ENCODE assay signal across 1 cellular context in genomic region chr1:160541622-160542302, GRCh38.
TF ChIP-seq lines count a peak whose summit lies in the region.

No MANE protein-coding gene starts in this region.

TF ChIP-seq in HepG2, 621 proteins besides CTCF, POLR2A, EP300 and RAD21:
- TF ChIP-seq PRMT3 (CRISPR knock-in tag; IDR thresholded peaks at IDR 0.05; ENCODE audit: borderline replicate concordance, low read depth), result no peak
- no peak for TF ChIP-seq HOXD1 (CRISPR knock-in tag; IDR thresholded peaks at IDR 0.05)
- TF ChIP-seq SIX4 (CRISPR knock-in tag; IDR thresholded peaks at IDR 0.05), result no peak
- TF ChIP-seq DNMT3B (CRISPR knock-in tag; conservative IDR thresholded peaks at IDR 0.05), result no peak
- no peak for TF ChIP-seq NCOA5 (CRISPR knock-in tag; IDR thresholded peaks at IDR 0.05)
- no peak for TF ChIP-seq ZNF280B (CRISPR knock-in tag; IDR thresholded peaks at IDR 0.05; ENCODE audit: borderline replicate concordance)
- no peak for TF ChIP-seq ZNF619 (CRISPR knock-in tag; IDR thresholded peaks at IDR 0.05)
- TF ChIP-seq, protein P1, sequence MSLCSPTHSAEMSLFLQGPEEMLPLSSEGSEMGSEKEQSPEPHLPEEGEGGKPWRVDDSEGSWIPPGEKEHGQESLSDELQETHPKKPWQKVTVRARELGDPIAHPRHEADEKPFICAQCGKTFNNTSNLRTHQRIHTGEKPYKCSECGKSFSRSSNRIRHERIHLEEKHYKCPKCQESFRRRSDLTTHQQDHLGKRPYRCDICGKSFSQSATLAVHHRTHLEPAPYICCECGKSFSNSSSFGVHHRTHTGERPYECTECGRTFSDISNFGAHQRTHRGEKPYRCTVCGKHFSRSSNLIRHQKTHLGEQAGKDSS (CRISPR knock-in tag; IDR thresholded peaks at IDR 0.05; ENCODE audit: borderline replicate concordance, low read depth), result no peak
- no peak for TF ChIP-seq ELF1 (CRISPR knock-in tag; IDR thresholded peaks at IDR 0.05)
- no peak for TF ChIP-seq KDM3A (CRISPR knock-in tag; IDR thresholded peaks at IDR 0.05; ENCODE audit: low read depth)
- no peak for TF ChIP-seq ZNF614 (CRISPR knock-in tag; IDR thresholded peaks at IDR 0.05; ENCODE audit: borderline replicate concordance)
- TF ChIP-seq CCDC6 (CRISPR knock-in tag; IDR thresholded peaks at IDR 0.05), result no peak
- TF ChIP-seq PCBP1 (IDR thresholded peaks at IDR 0.05; ENCODE audit: borderline replicate concordance, low read depth, low read length), result no peak
- TF ChIP-seq ZBTB1 (CRISPR knock-in tag; IDR thresholded peaks at IDR 0.05; ENCODE audit: borderline replicate concordance), result no peak
- no peak for TF ChIP-seq ZNF501 (CRISPR knock-in tag; IDR thresholded peaks at IDR 0.05)
- no peak for TF ChIP-seq SP2 (CRISPR knock-in tag; IDR thresholded peaks at IDR 0.05)
- TF ChIP-seq ZEB1 (IDR thresholded peaks at IDR 0.05; ENCODE audit: insufficient replicate concordance, low read depth), result no peak
- TF ChIP-seq MED13 (CRISPR knock-in tag; IDR thresholded peaks at IDR 0.05), result no peak
